ENCODE assay signal across 36 cellular contexts in the genomic region with DNA sequence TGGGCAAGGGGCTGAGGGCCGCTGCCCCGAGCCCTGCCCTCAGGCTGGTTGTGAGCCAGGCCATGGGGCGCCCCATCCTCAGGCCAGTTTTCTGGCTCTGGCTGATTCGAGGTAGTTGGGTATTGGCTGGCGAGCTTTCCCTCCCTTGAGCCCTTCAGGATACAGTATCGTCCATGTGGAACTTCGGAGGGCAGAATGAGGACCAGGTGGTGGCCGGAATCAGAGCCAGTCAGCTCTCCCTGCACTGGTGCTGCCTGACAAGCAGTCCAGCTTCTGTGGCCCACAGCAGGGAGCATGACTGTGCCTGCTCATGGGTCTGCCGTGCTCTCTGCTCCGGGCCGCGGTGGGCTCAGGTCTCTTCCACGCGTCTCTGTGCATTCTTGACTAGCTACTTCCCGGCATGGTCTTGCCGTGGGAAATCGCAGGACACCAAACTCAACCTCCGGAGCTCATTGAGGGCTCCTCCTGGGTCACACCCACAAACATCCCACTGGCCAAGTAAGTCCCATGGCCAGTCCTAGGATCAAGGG.
"Had no signal": no experiment of that assay in that cellular context is flagged by ENCODE, and none has a peak within 500 bp of the region (broad histone marks: within the 10 kb centered on the region; RNA-seq: fewer than 3 reads in every experiment).

No MANE protein-coding gene starts in this region.

- H3K27me3 Mint-ChIP-seq: activated CD4-positive, alpha-beta T cell treated with anti-CD3 and anti-CD28 coated beads for 36 hours; activated CD4-positive, alpha-beta T cell treated with anti-CD3 and anti-CD28 coated beads, Interleukin-2, amount 10 ng/mL, durations not matched to agents 7 days and 5 days; activated naive CD4-positive, alpha-beta T cell treated with anti-CD3 and anti-CD28 coated beads, Interleukin-2, amount 50 U/mL, for 24 hours; activated naive CD8-positive, alpha-beta T cell treated with anti-CD3 and anti-CD28 coated beads, Interleukin-2, amount 10 ng/mL, durations not matched to agents 7 days and 5 days; activated T-cell treated with anti-CD3 and anti-CD28 coated beads, Interleukin-2, amount 50 U/mL, for 24 hours had no signal

- H3K4me1 ChIP-seq: Peyer's patch, SJSA1 had no signal

- H3K27ac Mint-ChIP-seq: activated CD4-positive, alpha-beta T cell treated with anti-CD3 and anti-CD28 coated beads for 36 hours; activated CD4-positive, alpha-beta T cell treated with anti-CD3 and anti-CD28 coated beads, Interleukin-2, amount 10 ng/mL, durations not matched to agents 7 days and 5 days; activated CD8-positive, alpha-beta T cell treated with anti-CD3 and anti-CD28 coated beads, Interleukin-2, amount 10 ng/mL, durations not matched to agents 7 days and 5 days; activated naive CD4-positive, alpha-beta T cell treated with anti-CD3 and anti-CD28 coated beads, Interleukin-2, amount 50 U/mL, for 24 hours; activated naive CD8-positive, alpha-beta T cell treated with anti-CD3 and anti-CD28 coated beads, Interleukin-2, amount 10 ng/mL, durations not matched to agents 7 days and 5 days; activated T-cell treated with anti-CD3 and anti-CD28 coated beads, Interleukin-2, amount 50 U/mL, for 24 hours; activated T-helper 2 cell treated with anti-CD3 and anti-CD28 coated beads, Interferon-gamma antibody, Interleukin-2, Interleukin-4, amounts not matched to agents 10 μg/mL and 5 μg/mL and 100 μg/mL, durations not matched to agents 14 hours and 24 hours and 36 hours; T-helper 1 cell treated with Interleukin-12 subunit alpha and Interleukin-12 subunit beta and Interleukin-4 antibody, amounts not matched to agents 30 μg/mL and 1 μg/mL, for 36 hours; T-helper 2 cell treated with Interferon-gamma antibody and Interleukin-4, amounts not matched to agents 5 μg/mL and 100 μg/mL, for 36 hours had no signal

- H3K36me3 ChIP-seq: brain microvascular endothelial cell, Peyer's patch, SJSA1 had no signal

- H3K9me3 ChIP-seq: Peyer's patch, SJSA1, SK-N-SH had no signal

- H3K27me3 ChIP-seq: brain microvascular endothelial cell, Peyer's patch, SJSA1 had no signal

- H3K4me2 ChIP-seq: KMS-11, SK-N-SH had no signal

- H3K4me3 ChIP-seq: Peyer's patch, SJSA1 had no signal

- DNase-seq: activated CD4-positive, alpha-beta T cell treated with anti-CD3 and anti-CD28 coated beads for 36 hours; activated CD4-positive, alpha-beta T cell treated with anti-CD3 and anti-CD28 coated beads, Interleukin-2, amount 10 ng/mL, durations not matched to agents 7 days and 5 days; activated CD4-positive, alpha-beta T cell treated with anti-CD3 and anti-CD28 coated beads, Interleukin-2, amount 50 U/mL, for 48 hours; activated CD8-positive, alpha-beta T cell treated with anti-CD3 and anti-CD28 coated beads, Interleukin-2, amount 10 ng/mL, durations not matched to agents 7 days and 5 days; activated gamma-delta T cell; activated naive CD4-positive, alpha-beta T cell treated with Interleukin-2 at 50 U/mL for 16 hours; activated naive CD8-positive, alpha-beta T cell treated with anti-CD3 and anti-CD28 coated beads, Interleukin-2, amount 10 ng/mL, durations not matched to agents 7 days and 5 days; activated T-cell treated with anti-CD3 and anti-CD28 coated beads, Interleukin-2, amount 50 U/mL, for 24 hours; amygdala; brain microvascular endothelial cell; central memory CD4-positive, alpha-beta T cell; MM.1S; MV-4-11; NCI-H1092; NCI-H146; NCI-H187; NCI-H2029 treated with DMSO at 0.1 percent for 48 hours; NCI-H2171 treated with DMSO at 0.1 percent for 48 hours; NCI-H226; NCI-H446 treated with DMSO at 0.1 percent for 48 hours; NCI-H524; NCI-H69; PC-3; Peyer's patch; RPMI8226; SHP77 treated with DMSO at 0.1 percent for 48 hours; SK-N-SH had no signal

- ATAC-seq: activated CD4-positive, alpha-beta T cell treated with anti-CD3 and anti-CD28 coated beads for 36 hours; activated CD4-positive, CD25-positive, alpha-beta regulatory T cell treated with anti-CD3 and anti-CD28 coated beads, Interleukin-2, amount 50 U/mL, for 24 hours; activated CD8-positive, alpha-beta T cell treated with anti-CD3 and anti-CD28 coated beads, Interleukin-2, amount 10 ng/mL, durations not matched to agents 7 days and 5 days; PC-3 had no signal

- H3K4me3 Mint-ChIP-seq: activated CD4-positive, alpha-beta T cell treated with anti-CD3 and anti-CD28 coated beads for 36 hours; activated CD4-positive, alpha-beta T cell treated with anti-CD3 and anti-CD28 coated beads, Interleukin-2, amount 10 ng/mL, durations not matched to agents 7 days and 5 days; activated CD8-positive, alpha-beta T cell treated with anti-CD3 and anti-CD28 coated beads, Interleukin-2, amount 10 ng/mL, durations not matched to agents 7 days and 5 days; activated naive CD4-positive, alpha-beta T cell treated with anti-CD3 and anti-CD28 coated beads, Interleukin-2, amount 50 U/mL, for 24 hours; activated naive CD8-positive, alpha-beta T cell treated with anti-CD3 and anti-CD28 coated beads, Interleukin-2, amount 10 ng/mL, durations not matched to agents 7 days and 5 days; activated T-cell treated with anti-CD3 and anti-CD28 coated beads, Interleukin-2, amount 50 U/mL, for 24 hours; T-helper 1 cell treated with Interleukin-12 subunit alpha and Interleukin-12 subunit beta and Interleukin-4 antibody, amounts not matched to agents 30 μg/mL and 1 μg/mL, for 36 hours; T-helper 2 cell treated with Interferon-gamma antibody and Interleukin-4, amounts not matched to agents 5 μg/mL and 100 μg/mL, for 36 hours had no signal

- FAIRE-seq: astrocyte, TTC549 had no signal

- H3K27ac ChIP-seq: brain microvascular endothelial cell, KMS-11, Peyer's patch, SJSA1 had no signal

- H3K36me3 Mint-ChIP-seq: activated naive CD4-positive, alpha-beta T cell treated with anti-CD3 and anti-CD28 coated beads, Interleukin-2, amount 50 U/mL, for 24 hours; activated naive CD8-positive, alpha-beta T cell treated with anti-CD3 and anti-CD28 coated beads, Interleukin-2, amount 10 ng/mL, durations not matched to agents 7 days and 5 days had no signal

- H3K9me3 Mint-ChIP-seq: activated naive CD4-positive, alpha-beta T cell treated with anti-CD3 and anti-CD28 coated beads, Interleukin-2, amount 50 U/mL, for 24 hours; activated T-cell treated with anti-CD3 and anti-CD28 coated beads, Interleukin-2, amount 50 U/mL, for 24 hours; T-helper 1 cell treated with Interleukin-12 subunit alpha and Interleukin-12 subunit beta and Interleukin-4 antibody, amounts not matched to agents 30 μg/mL and 1 μg/mL, for 36 hours had no signal

- H3K4me1 Mint-ChIP-seq: activated CD4-positive, alpha-beta T cell treated with anti-CD3 and anti-CD28 coated beads for 36 hours; activated CD4-positive, alpha-beta T cell treated with anti-CD3 and anti-CD28 coated beads, Interleukin-2, amount 10 ng/mL, durations not matched to agents 7 days and 5 days; activated naive CD4-positive, alpha-beta T cell treated with anti-CD3 and anti-CD28 coated beads, Interleukin-2, amount 50 U/mL, for 24 hours; activated naive CD8-positive, alpha-beta T cell treated with anti-CD3 and anti-CD28 coated beads, Interleukin-2, amount 10 ng/mL, durations not matched to agents 7 days and 5 days had no signal

- H3K9ac ChIP-seq: KMS-11, SK-N-SH had no signal
